Comparison of ENCODE assay signal across 1 cellular context in genomic region chr1:61436016-61436415, GRCh38.
TF ChIP-seq lines count a peak whose summit lies in the region.

No MANE protein-coding gene starts in this region.

TF ChIP-seq in K562, 482 proteins besides CTCF, POLR2A, EP300 and RAD21:
- TF ChIP-seq, protein P1, sequence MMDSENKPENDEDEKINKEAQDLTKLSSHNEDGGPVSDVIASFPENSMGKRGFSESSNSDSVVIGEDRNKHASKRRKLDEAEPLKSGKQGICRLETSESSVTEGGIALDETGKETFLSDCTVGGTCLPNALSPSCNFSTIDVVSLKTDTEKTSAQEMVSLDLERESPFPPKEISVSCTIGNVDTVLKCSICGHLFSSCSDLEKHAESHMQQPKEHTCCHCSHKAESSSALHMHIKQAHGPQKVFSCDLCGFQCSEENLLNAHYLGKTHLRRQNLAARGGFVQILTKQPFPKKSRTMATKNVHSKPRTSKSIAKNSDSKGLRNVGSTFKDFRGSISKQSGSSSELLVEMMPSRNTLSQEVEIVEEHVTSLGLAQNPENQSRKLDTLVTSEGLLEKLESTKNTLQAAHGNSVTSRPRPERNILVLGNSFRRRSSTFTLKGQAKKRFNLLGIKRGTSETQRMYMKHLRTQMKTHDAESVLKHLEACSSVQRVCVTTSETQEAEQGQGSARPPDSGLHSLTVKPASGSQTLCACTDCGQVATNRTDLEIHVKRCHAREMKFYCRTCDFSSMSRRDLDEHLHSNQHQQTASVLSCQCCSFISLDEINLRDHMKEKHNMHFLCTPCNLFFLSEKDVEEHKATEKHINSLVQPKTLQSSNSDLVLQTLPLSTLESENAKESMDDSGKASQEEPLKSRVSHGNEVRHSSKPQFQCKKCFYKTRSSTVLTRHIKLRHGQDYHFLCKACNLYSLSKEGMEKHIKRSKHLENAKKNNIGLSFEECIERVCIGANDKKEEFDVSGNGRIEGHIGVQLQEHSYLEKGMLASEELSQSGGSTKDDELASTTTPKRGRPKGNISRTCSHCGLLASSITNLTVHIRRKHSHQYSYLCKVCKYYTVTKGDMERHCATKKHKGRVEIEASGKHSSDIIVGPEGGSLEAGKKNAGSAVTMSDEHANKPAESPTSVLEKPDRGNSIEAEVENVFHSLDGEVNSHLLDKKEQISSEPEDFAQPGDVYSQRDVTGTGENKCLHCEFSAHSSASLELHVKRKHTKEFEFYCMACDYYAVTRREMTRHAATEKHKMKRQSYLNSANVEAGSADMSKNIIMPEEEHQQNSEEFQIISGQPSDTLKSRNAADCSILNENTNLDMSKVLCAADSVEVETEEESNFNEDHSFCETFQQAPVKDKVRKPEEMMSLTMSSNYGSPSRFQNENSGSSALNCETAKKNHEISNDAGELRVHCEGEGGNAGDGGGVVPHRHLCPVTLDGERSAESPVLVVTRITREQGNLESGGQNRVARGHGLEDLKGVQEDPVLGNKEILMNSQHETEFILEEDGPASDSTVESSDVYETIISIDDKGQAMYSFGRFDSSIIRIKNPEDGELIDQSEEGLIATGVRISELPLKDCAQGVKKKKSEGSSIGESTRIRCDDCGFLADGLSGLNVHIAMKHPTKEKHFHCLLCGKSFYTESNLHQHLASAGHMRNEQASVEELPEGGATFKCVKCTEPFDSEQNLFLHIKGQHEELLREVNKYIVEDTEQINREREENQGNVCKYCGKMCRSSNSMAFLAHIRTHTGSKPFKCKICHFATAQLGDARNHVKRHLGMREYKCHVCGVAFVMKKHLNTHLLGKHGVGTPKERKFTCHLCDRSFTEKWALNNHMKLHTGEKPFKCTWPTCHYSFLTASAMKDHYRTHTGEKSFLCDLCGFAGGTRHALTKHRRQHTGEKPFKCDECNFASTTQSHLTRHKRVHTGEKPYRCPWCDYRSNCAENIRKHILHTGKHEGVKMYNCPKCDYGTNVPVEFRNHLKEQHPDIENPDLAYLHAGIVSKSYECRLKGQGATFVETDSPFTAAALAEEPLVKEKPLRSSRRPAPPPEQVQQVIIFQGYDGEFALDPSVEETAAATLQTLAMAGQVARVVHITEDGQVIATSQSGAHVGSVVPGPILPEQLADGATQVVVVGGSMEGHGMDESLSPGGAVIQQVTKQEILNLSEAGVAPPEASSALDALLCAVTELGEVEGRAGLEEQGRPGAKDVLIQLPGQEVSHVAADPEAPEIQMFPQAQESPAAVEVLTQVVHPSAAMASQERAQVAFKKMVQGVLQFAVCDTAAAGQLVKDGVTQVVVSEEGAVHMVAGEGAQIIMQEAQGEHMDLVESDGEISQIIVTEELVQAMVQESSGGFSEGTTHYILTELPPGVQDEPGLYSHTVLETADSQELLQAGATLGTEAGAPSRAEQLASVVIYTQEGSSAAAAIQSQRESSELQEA (IDR thresholded peaks at IDR 0.05; ENCODE audit: low read depth) = no peak
TF ChIP-seq in K562: peak in this region for 0.
